In the genomic region with DNA sequence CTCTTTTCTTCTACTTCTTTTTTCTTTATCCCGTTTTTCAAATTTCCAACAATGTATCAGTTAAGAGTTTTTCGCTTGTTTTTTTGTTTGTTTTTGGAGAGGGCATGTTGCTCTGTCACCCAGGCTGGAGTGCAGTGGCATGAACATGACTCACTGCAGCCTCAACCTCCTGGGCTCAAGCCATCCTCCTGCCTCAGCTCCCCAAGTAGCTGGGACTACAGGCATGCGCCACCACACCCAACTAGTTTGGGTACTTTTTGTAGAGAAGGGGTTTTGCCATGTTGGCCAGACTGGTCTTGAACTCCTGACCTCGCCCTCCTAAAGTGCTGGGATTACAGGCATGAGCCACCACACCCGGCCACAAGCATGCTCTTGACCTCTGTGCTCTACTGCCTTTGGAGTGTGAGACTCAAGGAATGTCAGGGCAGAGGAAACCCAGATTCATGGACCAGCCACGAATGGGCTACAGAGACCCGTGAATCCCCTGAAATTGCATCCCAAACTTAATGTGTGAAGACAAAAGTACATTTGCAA, we compare ENCODE assay signal across 17 cellular contexts.
"Had no signal": no experiment of that assay in that cellular context is flagged by ENCODE, and none has a peak within 500 bp of the region (broad histone marks: within the 10 kb centered on the region; RNA-seq: fewer than 3 reads in every experiment).

No MANE protein-coding gene starts in this region.

- H3K4me1 Mint-ChIP-seq: activated T-helper 17 cell treated with anti-CD3 and anti-CD28 coated beads, Interleukin-2, amount 50 U/mL, for 72 hours; mesothelial cell of epicardium; neural crest cell; stimulated activated effector memory CD8-positive, alpha-beta T cell treated with anti-CD3 and anti-CD28 coated beads, Interleukin-12 subunit alpha, Interleukin-12 subunit beta, amount 100 ng/mL, for 72 hours had no signal

- H3K9me3 Mint-ChIP-seq: activated T-helper 17 cell treated with anti-CD3 and anti-CD28 coated beads, Interleukin-2, amount 50 U/mL, for 72 hours; effector memory CD8-positive, alpha-beta T cell; mesothelial cell of epicardium; neural crest cell; stimulated activated effector memory CD8-positive, alpha-beta T cell treated with anti-CD3 and anti-CD28 coated beads, Interleukin-12 subunit alpha, Interleukin-12 subunit beta, amount 100 ng/mL, for 72 hours had no signal

- H3K4me1 ChIP-seq: gastrocnemius medialis had no signal

- H3K9me3 ChIP-seq: gastrocnemius medialis, tibial artery, vagina had no signal

- H3K27ac Mint-ChIP-seq: activated T-helper 17 cell treated with anti-CD3 and anti-CD28 coated beads, Interleukin-2, amount 50 U/mL, for 72 hours; effector memory CD8-positive, alpha-beta T cell; mesothelial cell of epicardium; stimulated activated effector memory CD8-positive, alpha-beta T cell treated with anti-CD3 and anti-CD28 coated beads, Interleukin-12 subunit alpha, Interleukin-12 subunit beta, amount 100 ng/mL, for 72 hours had no signal

- H3K27me3 Mint-ChIP-seq: activated T-helper 17 cell treated with anti-CD3 and anti-CD28 coated beads, Interleukin-2, amount 50 U/mL, for 72 hours; effector memory CD8-positive, alpha-beta T cell had no signal

- H3K36me3 Mint-ChIP-seq: stimulated activated effector memory CD8-positive, alpha-beta T cell treated with anti-CD3 and anti-CD28 coated beads, Interleukin-12 subunit alpha, Interleukin-12 subunit beta, amount 100 ng/mL, for 72 hours had no signal

- H3K36me3 ChIP-seq: gastrocnemius medialis, tibial artery, vagina had no signal

- ATAC-seq: activated T-helper 17 cell treated with anti-CD3 and anti-CD28 coated beads, Interleukin-2, amount 50 U/mL, for 72 hours; effector memory CD8-positive, alpha-beta T cell; gastrocnemius medialis; stimulated activated effector memory CD8-positive, alpha-beta T cell treated with anti-CD3 and anti-CD28 coated beads, Interleukin-12 subunit alpha, Interleukin-12 subunit beta, amount 100 ng/mL, for 72 hours had no signal

- DNase-seq: activated CD4-positive, alpha-beta T cell treated with anti-CD3 and anti-CD28 coated beads for 1 hour; activated CD4-positive, alpha-beta T cell treated with anti-CD3 and anti-CD28 coated beads, Interleukin-2, amount 50 U/mL, for 48 hours; activated naive CD4-positive, alpha-beta T cell treated with Interleukin-2 at 50 U/mL for 16 hours; dermis blood vessel endothelial cell; effector memory CD8-positive, alpha-beta T cell; gastrocnemius medialis; left cardiac atrium; stimulated activated CD4-positive, alpha-beta T cell treated with anti-CD3 and anti-CD28 coated beads, Interleukin-12 subunit alpha, Interleukin-12 subunit beta, amount 100 ng/mL, for 4 hours; T1000; tibial artery had no signal

- H3K4me3 ChIP-seq: gastrocnemius medialis, lung, tibial artery, vagina had no signal

- H3K4me3 Mint-ChIP-seq: activated T-helper 17 cell treated with anti-CD3 and anti-CD28 coated beads, Interleukin-2, amount 50 U/mL, for 72 hours; effector memory CD8-positive, alpha-beta T cell; mesothelial cell of epicardium; neural crest cell; stimulated activated effector memory CD8-positive, alpha-beta T cell treated with anti-CD3 and anti-CD28 coated beads, Interleukin-12 subunit alpha, Interleukin-12 subunit beta, amount 100 ng/mL, for 72 hours had no signal

- H3K27me3 ChIP-seq: gastrocnemius medialis, tibial artery, vagina had no signal

- H3K27ac ChIP-seq: epithelial cell of prostate, gastrocnemius medialis had no signal
